Comparison of ENCODE assay signal across 1 cellular context in genomic region chr18:62833494-62833893, GRCh38.
TF ChIP-seq lines count a peak whose summit lies in the region.

No MANE protein-coding gene starts in this region.

TF ChIP-seq in SK-N-SH treated with all-trans-retinoic acid at 6 μM for 48 hours, 23 proteins besides CTCF, POLR2A, EP300 and RAD21 (continued from another document):
- peak; percentile 58; the same call in 1 of the 2 replicates for TF ChIP-seq CSRNP3 (CRISPR knock-in tag; IDR thresholded peaks at IDR 0.05)
- TF ChIP-seq ARNTL (CRISPR knock-in tag; IDR thresholded peaks at IDR 0.05; ENCODE audit: borderline replicate concordance, low read depth) = no peak
- peak; percentile 76; the same call in 1 of the 2 replicates for TF ChIP-seq PATZ1 (CRISPR knock-in tag; IDR thresholded peaks at IDR 0.05; ENCODE audit: borderline replicate concordance)
- TF ChIP-seq ESRRG (CRISPR knock-in tag; IDR thresholded peaks at IDR 0.05) = 0 out of 2 replicates have a peak, but pooled peaks have one; percentile 42
- peak; percentile 71 for TF ChIP-seq ZC3H10 (CRISPR knock-in tag; IDR thresholded peaks at IDR 0.05)
- no peak for TF ChIP-seq TOX (CRISPR knock-in tag; IDR thresholded peaks at IDR 0.05; ENCODE audit: borderline replicate concordance)
- TF ChIP-seq ZNF565 (CRISPR knock-in tag; conservative IDR thresholded peaks at IDR 0.05; ENCODE audit: low read depth) = no peak
